In the genomic region with DNA sequence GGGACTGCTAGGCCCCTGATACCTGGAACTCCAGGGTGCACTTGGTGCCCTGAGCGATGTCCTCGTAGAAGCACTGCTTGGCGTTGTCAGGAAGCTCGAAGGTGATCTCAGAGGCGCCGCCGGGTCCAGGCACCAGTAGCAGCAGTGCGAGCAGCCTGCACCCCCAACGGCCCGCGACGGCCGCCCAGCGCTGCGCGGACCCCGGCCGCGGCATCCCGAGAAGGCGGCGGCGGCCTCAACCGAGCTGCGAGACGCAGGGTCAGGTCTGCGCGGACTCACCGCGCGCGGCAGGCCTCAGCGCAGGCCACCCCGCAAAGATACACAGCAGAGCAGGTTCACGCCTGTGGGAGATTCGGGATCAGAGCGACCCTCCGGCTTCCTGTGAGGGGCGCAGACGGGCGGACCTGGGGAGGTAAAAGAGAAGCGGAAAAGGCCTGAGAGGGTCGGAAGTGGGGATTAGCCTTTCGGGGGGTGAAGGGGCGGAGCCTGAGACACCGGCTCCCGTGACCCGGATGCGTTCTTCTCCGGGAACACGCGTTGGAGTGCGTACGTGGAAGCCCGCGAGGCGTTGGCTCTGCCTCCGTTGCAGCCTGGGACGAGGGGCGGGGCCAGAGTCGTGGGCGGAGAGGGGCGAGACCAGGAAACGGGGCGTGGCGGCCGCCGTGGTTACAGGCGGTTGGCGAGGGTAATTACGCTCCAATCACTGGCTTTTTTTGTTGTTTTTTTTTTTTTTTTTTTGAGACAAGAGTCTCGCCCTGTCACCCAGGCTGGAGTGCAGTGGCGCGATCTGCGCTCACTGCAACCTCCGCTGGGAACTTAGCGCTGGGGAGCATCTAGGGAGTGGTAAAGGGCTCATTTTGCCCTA, we compare ENCODE assay signal across 8 cellular contexts. TPM values are rescaled to one million over a fixed set of nuclear protein-coding genes. Genes with fewer than 3 reads are reported as not detected.
A peak's percentile ranks its signal among the peaks of the same experiment; 100 is the strongest.
DNase-seq lines count a peak whose midpoint lies in the region; ATAC-seq, FAIRE-seq and TF ChIP-seq lines count a peak whose summit lies in the region.

A gene (minus strand): TSS at position 458 of the 865 bp plus-strand sequence. CDS start 244 bp downstream, at position 214.

- intact Hi-C loops in HepG2 (cut with micrococcal nuclease; ENCODE audit: unreplicated experiment) = loop anchor here (1.0 to 5.0 kb wide), 3 partner anchors 82 to 461 kb away; a partner anchor contains a TSS

- POLR2A ChIA-PET in HepG2 (lab: Yijun Ruan, JAX) = interaction anchor here (1.1 to 1.7 kb wide), 3 partner anchors 9 to 329 kb away, joined by 3 to 5 read pairs (median 3); a partner anchor contains a TSS

- peak; percentile 91 for ATAC-seq in GM19395 (IDR thresholded peaks at IDR 0.05; ENCODE audit: unreplicated experiment)
- peak; percentile 81 for ATAC-seq in HG03565 (IDR thresholded peaks at IDR 0.05; ENCODE audit: unreplicated experiment)
- ATAC-seq in HepG2 = peak; percentile 94

- H3K9me3 ChIP-seq in HepG2 (ENCODE audit: low read length) = no peaks in the 10 kb centered on the region

- peaks cover 28% of the 10 kb centered on the region for H4K20me1 ChIP-seq in HepG2 (ENCODE audit: insufficient read depth, low read length)

- peaks cover 36% of the 10 kb centered on the region for H3K4me1 ChIP-seq in HepG2 (ENCODE audit: insufficient read depth, low read length)

- peak within 1 kb of the TSS; percentile 96 for H2AFZ ChIP-seq in HepG2 (ENCODE audit: low read length)

- under 1% methylated on average over 52 of the region's 77 CpGs for WGBS in HepG2 (ENCODE audit: low lambda C conversion rate)

- 0 out of 4 replicates have a peak, but pooled peaks of 1 of the 2 experiments have one; percentile 7 for TF ChIP-seq EP300 in HepG2 (IDR thresholded peaks at IDR 0.05; ENCODE audit: low read depth in 2 of 2, low read length in 2 of 2)
- TF ChIP-seq EP300 in HepG2 (CRISPR knock-in tag; IDR thresholded peaks at IDR 0.05; ENCODE audit: borderline replicate concordance) = no peak

- peak within 1 kb of the TSS; percentile 94 for H3K27ac ChIP-seq in C4-2B
- H3K27ac ChIP-seq in HepG2 (ENCODE audit: extremely low read length, insufficient read depth, low read length) = peak within 1 kb of the TSS; percentile 89

- DNase-seq in NCI-H774 (lab: John Stamatoyannopoulos, UW) (peak; percentile 98), dermis microvascular lymphatic vessel endothelial cell (ENCODE audit: low read depth in 2 of 2) (peak; percentile 93 to 99), HepG2 (ENCODE audit: low spot score) (peak; percentile 95)
- peak; percentile 100 for DNase-seq in activated CD4-positive, alpha-beta T cell treated with anti-CD3 and anti-CD28 coated beads, Interleukin-2, amount 50 U/mL, for 4 hours
- DNase-seq in stimulated activated CD4-positive, alpha-beta T cell treated with anti-CD3 and anti-CD28 coated beads, Interleukin-4, amount 100 ng/mL, for 1 hour = peak; percentile 100

- no TSS peak for BruUV-seq in HepG2 (replicated peaks; lab: Mats Ljungman, UMichigan)

- TF ChIP-seq CTCF in C4-2B (conservative IDR thresholded peaks at IDR 0.05) (no peak), HepG2 (CRISPR knock-in tag; IDR thresholded peaks at IDR 0.05) (peak; percentile 10; the same call in 1 of the 2 replicates)

- TF ChIP-seq RAD21 in HepG2 (CRISPR knock-in tag; IDR thresholded peaks at IDR 0.05) = no peak

- in situ Hi-C loops in HepG2 (cut with HindIII; ENCODE audit: extremely low pct_ligation_motif_present, low pct_unique_long_range_greater_than_20kb) = no loop called here

- H3K4me3 ChIP-seq in HepG2 (replicated peaks in 1 of 3; ENCODE audit: insufficient read depth in 1 of 3, low read depth in 2 of 3, low read length in 3 of 3) = peak within 1 kb of the TSS; percentile 77 to 88 (median 78)

- peaks cover 55% of the 10 kb centered on the region for H3K79me2 ChIP-seq in HepG2 (ENCODE audit: insufficient read depth, low read length)

- peak; percentile 84 for FAIRE-seq in HepG2 (lab: Jason Lieb, UNC)

- TF ChIP-seq POLR2A in HepG2 (IDR thresholded peaks at IDR 0.05; ENCODE audit: insufficient read depth in 1 of 2, low read depth in 2 of 2, low read length in 2 of 2) = peak; percentile 72 to 94

- H3K4me2 ChIP-seq in HepG2 (ENCODE audit: low read depth, low read length) = peak within 1 kb of the TSS; percentile 82

- CTCF ChIA-PET in HepG2 (lab: Yijun Ruan, JAX; ENCODE audit: low intra/inter-chr PET ratio, low total read pairs) = no interaction called here

- H3K36me3 ChIP-seq in HepG2 (replicated peaks in 1 of 2; ENCODE audit: control insufficient read depth in 1 of 2, insufficient read depth in 2 of 2, low read length in 2 of 2) = peaks cover 0 to 7% of the 10 kb centered on the region in 2 experiments; a peak in 2 of 5 replicates

- peak within 1 kb of the TSS; percentile 97 for H3K9ac ChIP-seq in HepG2 (ENCODE audit: insufficient read depth, low read depth, low read length)

- H3K27me3 ChIP-seq in HepG2 (ENCODE audit: control insufficient read depth in 1 of 2, insufficient read depth in 2 of 2, low read length in 2 of 2) = no peaks in the 10 kb centered on the region; a peak in 1 of 5 replicates

TF ChIP-seq in HepG2, 621 proteins besides CTCF, POLR2A, EP300 and RAD21 (continues in another document):
- TF ChIP-seq, protein P1, sequence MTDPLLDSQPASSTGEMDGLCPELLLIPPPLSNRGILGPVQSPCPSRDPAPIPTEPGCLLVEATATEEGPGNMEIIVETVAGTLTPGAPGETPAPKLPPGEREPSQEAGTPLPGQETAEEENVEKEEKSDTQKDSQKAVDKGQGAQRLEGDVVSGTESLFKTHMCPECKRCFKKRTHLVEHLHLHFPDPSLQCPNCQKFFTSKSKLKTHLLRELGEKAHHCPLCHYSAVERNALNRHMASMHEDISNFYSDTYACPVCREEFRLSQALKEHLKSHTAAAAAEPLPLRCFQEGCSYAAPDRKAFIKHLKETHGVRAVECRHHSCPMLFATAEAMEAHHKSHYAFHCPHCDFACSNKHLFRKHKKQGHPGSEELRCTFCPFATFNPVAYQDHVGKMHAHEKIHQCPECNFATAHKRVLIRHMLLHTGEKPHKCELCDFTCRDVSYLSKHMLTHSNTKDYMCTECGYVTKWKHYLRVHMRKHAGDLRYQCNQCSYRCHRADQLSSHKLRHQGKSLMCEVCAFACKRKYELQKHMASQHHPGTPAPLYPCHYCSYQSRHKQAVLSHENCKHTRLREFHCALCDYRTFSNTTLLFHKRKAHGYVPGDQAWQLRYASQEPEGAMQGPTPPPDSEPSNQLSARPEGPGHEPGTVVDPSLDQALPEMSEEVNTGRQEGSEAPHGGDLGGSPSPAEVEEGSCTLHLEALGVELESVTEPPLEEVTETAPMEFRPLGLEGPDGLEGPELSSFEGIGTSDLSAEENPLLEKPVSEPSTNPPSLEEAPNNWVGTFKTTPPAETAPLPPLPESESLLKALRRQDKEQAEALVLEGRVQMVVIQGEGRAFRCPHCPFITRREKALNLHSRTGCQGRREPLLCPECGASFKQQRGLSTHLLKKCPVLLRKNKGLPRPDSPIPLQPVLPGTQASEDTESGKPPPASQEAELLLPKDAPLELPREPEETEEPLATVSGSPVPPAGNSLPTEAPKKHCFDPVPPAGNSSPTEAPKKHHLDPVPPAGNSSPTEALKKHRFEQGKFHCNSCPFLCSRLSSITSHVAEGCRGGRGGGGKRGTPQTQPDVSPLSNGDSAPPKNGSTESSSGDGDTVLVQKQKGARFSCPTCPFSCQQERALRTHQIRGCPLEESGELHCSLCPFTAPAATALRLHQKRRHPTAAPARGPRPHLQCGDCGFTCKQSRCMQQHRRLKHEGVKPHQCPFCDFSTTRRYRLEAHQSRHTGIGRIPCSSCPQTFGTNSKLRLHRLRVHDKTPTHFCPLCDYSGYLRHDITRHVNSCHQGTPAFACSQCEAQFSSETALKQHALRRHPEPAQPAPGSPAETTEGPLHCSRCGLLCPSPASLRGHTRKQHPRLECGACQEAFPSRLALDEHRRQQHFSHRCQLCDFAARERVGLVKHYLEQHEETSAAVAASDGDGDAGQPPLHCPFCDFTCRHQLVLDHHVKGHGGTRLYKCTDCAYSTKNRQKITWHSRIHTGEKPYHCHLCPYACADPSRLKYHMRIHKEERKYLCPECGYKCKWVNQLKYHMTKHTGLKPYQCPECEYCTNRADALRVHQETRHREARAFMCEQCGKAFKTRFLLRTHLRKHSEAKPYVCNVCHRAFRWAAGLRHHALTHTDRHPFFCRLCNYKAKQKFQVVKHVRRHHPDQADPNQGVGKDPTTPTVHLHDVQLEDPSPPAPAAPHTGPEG (CRISPR knock-in tag; IDR thresholded peaks at IDR 0.05) = peak; percentile 55; the same call in 1 of the 2 replicates
- 0 out of 2 replicates have a peak, but pooled peaks have one; percentile 6 for TF ChIP-seq BRD4 (CRISPR knock-in tag; IDR thresholded peaks at IDR 0.05)

RNA-seq across cellular contexts. Expression of the gene that starts here (rescaled TPM):
- total RNA-seq in dermis microvascular lymphatic vessel endothelial cell (76.5 and 81.7 TPM in 2 replicates), HepG2 (2016; rRNA removed; fragmentation: Illumina TruSeq; extraction: Trizol) (89.1 and 113 TPM in 2 replicates)
- total RNA-seq in HepG2 (2016; cell fraction: cytosol; rRNA removed; fragmentation: Illumina TruSeq; extraction: Trizol; ENCODE audit: low read depth) = 4.8 and 4.9 TPM in 2 replicates
- 96.0 and 111 TPM in 2 replicates for total RNA-seq in HepG2 (2016; cell fraction: insoluble cytoplasmic fraction; rRNA removed; fragmentation: Illumina TruSeq; extraction: Trizol)
- total RNA-seq in HepG2 (2016; cell fraction: membrane; rRNA removed; fragmentation: Illumina TruSeq; extraction: Trizol) = 28.4 and 32.7 TPM in 2 replicates
- 80.6 and 105 TPM in 2 replicates for total RNA-seq in HepG2 (2016; cell fraction: nucleus; rRNA removed; fragmentation: Illumina TruSeq; extraction: Trizol)
- polyA plus RNA-seq in HepG2 (2011; rRNA removed) = 44.2 and 58.0 TPM in 2 replicates
- 43.3 and 94.7 TPM in 2 replicates for polyA plus RNA-seq in HepG2 (2011; cell fraction: cytosol; rRNA removed)
- 46.8 and 49.8 TPM in 2 replicates for polyA plus RNA-seq in HepG2 (2011; cell fraction: nucleus; rRNA removed)
- 44.2 and 56.3 TPM in 2 replicates for polyA plus RNA-seq in HepG2 (2012)
- 4.5 and 5.0 TPM in 2 replicates for polyA plus RNA-seq in HepG2 (2016; cell fraction: cytosol; fragmentation: Illumina TruSeq; extraction: Trizol; ENCODE audit: low read depth)
- 56.3 and 65.7 TPM in 2 replicates for polyA plus RNA-seq in HepG2 (2016; cell fraction: insoluble cytoplasmic fraction; fragmentation: Illumina TruSeq; extraction: Trizol; ENCODE audit: low read depth)
- 15.3 and 15.7 TPM in 2 replicates for polyA plus RNA-seq in HepG2 (2016; cell fraction: membrane; fragmentation: Illumina TruSeq; extraction: Trizol; ENCODE audit: low read depth)
- polyA plus RNA-seq in HepG2 (2016; cell fraction: nucleus; fragmentation: Illumina TruSeq; extraction: Trizol; ENCODE audit: insufficient read depth, low read depth) = 90.3 and 92.2 TPM in 2 replicates
- polyA minus RNA-seq in HepG2 (2011; rRNA and poly(A)+ RNA removed; ENCODE audit: low replicate concordance) = 23.1 and 171 TPM in 2 replicates
- 97.3 and 115 TPM in 2 replicates for polyA minus RNA-seq in HepG2 (2011; cell fraction: cytosol; rRNA and poly(A)+ RNA removed)
- 56.7 and 68.0 TPM in 2 replicates for polyA minus RNA-seq in HepG2 (2011; cell fraction: nucleus; rRNA and poly(A)+ RNA removed)

Comparison
In these comparisons a context has a peak if more than half of its experiments do, and no peak if none do; other contexts are left out.
1. Peak in every context shown above with its lines: DNase-seq, ATAC-seq, H3K4me3 ChIP-seq and H3K27ac ChIP-seq.